13 cellular contexts compared by ENCODE assay signal in the genomic region with DNA sequence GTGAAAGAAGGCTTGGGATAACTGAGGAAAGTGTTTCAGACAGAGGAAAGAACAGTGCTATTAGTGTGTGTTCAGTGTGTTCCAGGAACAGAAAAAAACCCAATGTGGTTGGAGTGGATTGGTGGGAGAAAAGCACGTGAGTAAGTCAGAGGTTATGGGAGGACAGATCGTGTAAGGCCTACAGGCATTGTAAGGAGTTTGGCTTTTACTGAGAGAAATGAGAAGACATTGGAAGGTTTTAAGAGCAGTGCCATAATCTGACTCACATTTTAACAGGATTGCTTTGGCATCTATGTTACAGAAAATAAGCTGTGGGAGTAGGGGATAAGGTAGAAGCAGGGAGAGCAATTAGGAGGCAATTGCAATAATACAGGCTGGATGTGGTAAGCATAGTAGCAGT. TPM values are rescaled to one million over a fixed set of nuclear protein-coding genes. Genes with fewer than 3 reads are reported as not detected.
DNase-seq lines count a peak whose midpoint lies in the region; ATAC-seq and TF ChIP-seq lines count a peak whose summit lies in the region.
"Had no signal": no experiment of that assay in that cellular context is flagged by ENCODE, and none has a peak within 500 bp of the region (broad histone marks: within the 10 kb centered on the region; RNA-seq: fewer than 3 reads in every experiment).

No MANE protein-coding gene starts in this region.

- H3K4me3 ChIP-seq in breast epithelium, result peak overlapping the region in 1 of 3 donors; percentile 33

- TF ChIP-seq CTCF in breast epithelium (IDR thresholded peaks at IDR 0.05), result no peak

- peaks cover 24% of the 10 kb centered on the region for H3K36me3 Mint-ChIP-seq in natural killer cell treated with Interleukin-12 subunit alpha and Interleukin-12 subunit beta and Interleukin-15 and Interleukin-18, amount 100 ng/mL, for 72 hours

- no peak for ATAC-seq in natural killer cell treated with Interleukin-12 subunit alpha and Interleukin-12 subunit beta and Interleukin-15 and Interleukin-18, amount 100 ng/mL, for 72 hours
- ATAC-seq in GM19324 (IDR thresholded peaks at IDR 0.05; ENCODE audit: low FRiP score, unreplicated experiment) (no peak), HG02571 (IDR thresholded peaks at IDR 0.05; ENCODE audit: unreplicated experiment) (no peak)

- intact Hi-C loops in breast epithelium (cut with DNase I; ENCODE audit: low total_unique reads), result no loop called here

- peak; percentile 29 for DNase-seq in AG08395 (ENCODE audit: low spot score)
- DNase-seq in HCEC 1CT, result peak; percentile 26
- no peak for DNase-seq in breast epithelium (ENCODE audit: low spot score in 2 of 2)
- DNase-seq in natural killer cell treated with Interleukin-12 subunit alpha and Interleukin-12 subunit beta and Interleukin-15 and Interleukin-18, amount 100 ng/mL, for 72 hours (ENCODE audit: low spot score), result no peak
- DNase-seq in DMS53 treated with DMSO at 0.1 percent for 48 hours (lab: John Stamatoyannopoulos, UW; ENCODE audit: unreplicated experiment), result no peak
- DNase-seq in Kasumi-1 (lab: John Stamatoyannopoulos, UW), result no peak
- DNase-seq: islet precursor cell; NCI-H1694; stimulated activated CD4-positive, alpha-beta T cell treated with anti-CD3 and anti-CD28 coated beads, Interleukin-1b, Interleukin-23, amount 100 ng/mL, for 48 hours had no signal

- H3K4me1 ChIP-seq in breast epithelium, result peaks cover 0 to 3% of the 10 kb centered on the region in 2 donors

- H3K4me3 Mint-ChIP-seq in natural killer cell treated with Interleukin-12 subunit alpha and Interleukin-12 subunit beta and Interleukin-15 and Interleukin-18, amount 100 ng/mL, for 72 hours, result peak overlapping the region; percentile 62

- peak overlapping the region; percentile 2 to 27 for H3K27ac Mint-ChIP-seq in natural killer cell treated with Interleukin-12 subunit alpha and Interleukin-12 subunit beta and Interleukin-15 and Interleukin-18, amount 100 ng/mL, for 72 hours

- no peaks in the 10 kb centered on the region for H3K9me3 ChIP-seq in breast epithelium

- no peak for TF ChIP-seq POLR2A in breast epithelium (IDR thresholded peaks at IDR 0.05)

- peaks cover 5% of the 10 kb centered on the region for H3K36me3 ChIP-seq in breast epithelium

- no peaks in the 10 kb centered on the region for H3K27me3 Mint-ChIP-seq in natural killer cell treated with Interleukin-12 subunit alpha and Interleukin-12 subunit beta and Interleukin-15 and Interleukin-18, amount 100 ng/mL, for 72 hours

- peaks cover 3% of the 10 kb centered on the region for H3K9me3 Mint-ChIP-seq in natural killer cell treated with Interleukin-12 subunit alpha and Interleukin-12 subunit beta and Interleukin-15 and Interleukin-18, amount 100 ng/mL, for 72 hours

- H3K27me3 ChIP-seq in breast epithelium, result no peaks in the 10 kb centered on the region

- peak overlapping the region; percentile 22 to 40 for H3K27ac ChIP-seq in breast epithelium

- H3K4me1 Mint-ChIP-seq in natural killer cell treated with Interleukin-12 subunit alpha and Interleukin-12 subunit beta and Interleukin-15 and Interleukin-18, amount 100 ng/mL, for 72 hours (ENCODE audit: low read depth in 2 of 2), result peaks cover 24 to 53% of the 10 kb centered on the region in 2 donors

RNA-seq across cellular contexts. Expression of a gene that starts 4.8 kb away (rescaled TPM):
- 10 to 100 TPM; 60.8 to 80.8 (median 70.8) TPM for total RNA-seq in breast epithelium
- total RNA-seq in natural killer cell treated with Interleukin-12 subunit alpha and Interleukin-12 subunit beta and Interleukin-15 and Interleukin-18, amount 100 ng/mL, for 72 hours, result 100 to 1,000 TPM; 120 to 221 TPM

RNA-seq across cellular contexts. Expression of a gene that starts 22.4 kb away (rescaled TPM):
- not detected for total RNA-seq in breast epithelium
- total RNA-seq in natural killer cell treated with Interleukin-12 subunit alpha and Interleukin-12 subunit beta and Interleukin-15 and Interleukin-18, amount 100 ng/mL, for 72 hours, result not detected
- total RNA-seq: bronchial epithelial cell; T-helper 2 cell treated with Interferon-gamma antibody and Interleukin-4, amounts not matched to agents 100 ng/mL and 5 ng/mL, for 36 hours had no signal

RNA-seq across cellular contexts. Expression of a gene that starts 40.5 kb away (rescaled TPM):
- total RNA-seq in breast epithelium, result 10 to 100 TPM in 2 of 3 donors, 1 to 10 TPM in 1; 4.6 to 45.0 (median 13.0) TPM
- 10 to 100 TPM in 1 of 2 donors, 1 to 10 TPM in 1; 5.4 to 20.5 TPM for total RNA-seq in natural killer cell treated with Interleukin-12 subunit alpha and Interleukin-12 subunit beta and Interleukin-15 and Interleukin-18, amount 100 ng/mL, for 72 hours

Comparison
In these comparisons a context has a peak if more than half of its experiments do, and no peak if none do; other contexts are left out.
1. DNase-seq: peak in AG08395 (single experiment) and HCEC 1CT (single experiment); none in breast epithelium (0 of 2), natural killer cell treated with Interleukin-12 subunit alpha and Interleukin-12 subunit beta and Interleukin-15 and Interleukin-18, amount 100 ng/mL, for 72 hours (single experiment), DMS53 treated with DMSO at 0.1 percent for 48 hours (single experiment) and Kasumi-1 (0 of 2).